16 cellular contexts compared by ENCODE assay signal in genomic region chr6:43749461-43749860, GRCh38. TPM values are rescaled to one million over a fixed set of nuclear protein-coding genes. Genes with fewer than 3 reads are reported as not detected.
DNase-seq lines count a peak whose midpoint lies in the region; TF ChIP-seq lines count a peak whose summit lies in the region.
"Had no signal": no experiment of that assay in that cellular context is flagged by ENCODE, and none has a peak within 500 bp of the region (broad histone marks: within the 10 kb centered on the region; RNA-seq: fewer than 3 reads in every experiment).

No MANE protein-coding gene starts in this region.

- WGBS in endodermal cell (ENCODE audit: insufficient coverage in 1 of 2, insufficient read length in 1 of 2), 2 experiments = 86 to 100% methylated on average over 1 to 2 of the region's 2 CpGs

- H3K9me3 Mint-ChIP-seq in endodermal cell (peaks cover 3% of the 10 kb centered on the region), osteocyte (ENCODE audit: unreplicated experiment) (peaks cover 7% of the 10 kb centered on the region)
- H3K9me3 Mint-ChIP-seq: CD4-positive, alpha-beta T cell had no signal

- H3K27ac Mint-ChIP-seq in endodermal cell (no peak overlapping the region), osteocyte (ENCODE audit: unreplicated experiment) (no peak overlapping the region)
- H3K27ac Mint-ChIP-seq: B cell; CD4-positive, alpha-beta T cell had no signal

- no peaks in the 10 kb centered on the region for H3K36me3 ChIP-seq in endodermal cell (ENCODE audit: control insufficient read depth, insufficient read depth, low read length)

- TF ChIP-seq CTCF in endodermal cell (conservative IDR thresholded peaks at IDR 0.05) = no peak
- no peak for TF ChIP-seq CTCF in osteocyte (IDR thresholded peaks at IDR 0.05)

- no peak overlapping the region for H3K4me3 ChIP-seq in endodermal cell (ENCODE audit: low read length)
- H3K4me3 ChIP-seq: GM12878, GM23248 had no signal

- no peaks in the 10 kb centered on the region for H3K9me3 ChIP-seq in endodermal cell (ENCODE audit: control insufficient read depth, low read length)

- H3K9ac ChIP-seq in endodermal cell (ENCODE audit: extremely low read depth, low read length, poor library complexity, severe bottlenecking) = no peak overlapping the region
- H3K9ac ChIP-seq: GM23248 had no signal

- DNase-seq in activated effector memory CD4-positive, alpha-beta T cell treated with anti-CD3 and anti-CD28 coated beads, Interleukin-2, amount 50 U/mL, for 16 hours = peak; percentile 12
- DNase-seq in activated effector memory CD4-positive, alpha-beta T cell treated with Interleukin-2 at 50 U/mL for 16 hours = no peak
- DNase-seq in endodermal cell (peak; percentile 9), osteocyte (ENCODE audit: extremely low spot score, unreplicated experiment) (peak; percentile 23), ureter (ENCODE audit: low spot score) (peak; percentile 22), NOMO-1 treated with DMSO at 0.1 percent for 48 hours (lab: John Stamatoyannopoulos, UW; ENCODE audit: unreplicated experiment) (no peak), midbrain (lab: John Stamatoyannopoulos, UW) (no peak)
- DNase-seq in stimulated activated CD4-positive, alpha-beta T cell treated with anti-CD3 and anti-CD28 coated beads, Interleukin-15, amount 100 ng/mL, for 24 hours = no peak
- DNase-seq: ACHN; C1 segment of cervical spinal cord; Calu3; CD4-positive, alpha-beta T cell; DMS 273 treated with DMSO at 0.1 percent for 48 hours; GM23248 had no signal

- H3K4me1 Mint-ChIP-seq in endodermal cell (peaks cover 11% of the 10 kb centered on the region), osteocyte (ENCODE audit: unreplicated experiment) (peaks cover 9% of the 10 kb centered on the region)
- H3K4me1 Mint-ChIP-seq: B cell had no signal

- H3K27me3 Mint-ChIP-seq in endodermal cell (ENCODE audit: insufficient read depth) = no peaks in the 10 kb centered on the region
- H3K27me3 Mint-ChIP-seq in osteocyte (ENCODE audit: unreplicated experiment) = peaks cover 21% of the 10 kb centered on the region

- H3K36me3 Mint-ChIP-seq in endodermal cell (ENCODE audit: low read depth) (no peaks in the 10 kb centered on the region), osteocyte (ENCODE audit: unreplicated experiment) (no peaks in the 10 kb centered on the region)

- peaks cover 3% of the 10 kb centered on the region for H3K4me1 ChIP-seq in endodermal cell (ENCODE audit: control insufficient read depth, insufficient read depth, low read length)

- no peak overlapping the region for H3K4me3 Mint-ChIP-seq in endodermal cell
- H3K4me3 Mint-ChIP-seq in osteocyte (ENCODE audit: unreplicated experiment) = no peak overlapping the region
- H3K4me3 Mint-ChIP-seq: B cell; CD4-positive, alpha-beta T cell had no signal

- no peak overlapping the region for H3K27ac ChIP-seq in endodermal cell (ENCODE audit: low read depth, low read length)
- H3K27ac ChIP-seq: GM23248 had no signal

- no peaks in the 10 kb centered on the region for H3K27me3 ChIP-seq in endodermal cell (ENCODE audit: control insufficient read depth, insufficient read depth, low read length, poor library complexity, severe bottlenecking)

RNA-seq across cellular contexts. Expression of gene VEGFA, which starts 20.6 kb away (rescaled TPM):
- total RNA-seq in endodermal cell = 100 to 1,000 TPM; 163 to 254 TPM
- polyA plus RNA-seq in endodermal cell (2013, experiment 1 of 2) = 129 TPM
- 99.2 TPM for polyA plus RNA-seq in endodermal cell (2013, experiment 2 of 2)
- 59.5 and 69.7 TPM in 2 replicates for total RNA-seq in osteocyte
- total RNA-seq in ureter = 261 TPM

Comparison
In these comparisons a context has a peak if more than half of its experiments do, and no peak if none do; other contexts are left out.
1. DNase-seq: peak in activated effector memory CD4-positive, alpha-beta T cell treated with anti-CD3 and anti-CD28 coated beads, Interleukin-2, amount 50 U/mL, for 16 hours (single experiment), endodermal cell (single experiment), osteocyte (single experiment) and ureter (single experiment); none in activated effector memory CD4-positive, alpha-beta T cell treated with Interleukin-2 at 50 U/mL for 16 hours (single experiment), NOMO-1 treated with DMSO at 0.1 percent for 48 hours (single experiment), stimulated activated CD4-positive, alpha-beta T cell treated with anti-CD3 and anti-CD28 coated beads, Interleukin-15, amount 100 ng/mL, for 24 hours (single experiment) and midbrain (single experiment).